1 cellular context compared by ENCODE assay signal in the genomic region with DNA sequence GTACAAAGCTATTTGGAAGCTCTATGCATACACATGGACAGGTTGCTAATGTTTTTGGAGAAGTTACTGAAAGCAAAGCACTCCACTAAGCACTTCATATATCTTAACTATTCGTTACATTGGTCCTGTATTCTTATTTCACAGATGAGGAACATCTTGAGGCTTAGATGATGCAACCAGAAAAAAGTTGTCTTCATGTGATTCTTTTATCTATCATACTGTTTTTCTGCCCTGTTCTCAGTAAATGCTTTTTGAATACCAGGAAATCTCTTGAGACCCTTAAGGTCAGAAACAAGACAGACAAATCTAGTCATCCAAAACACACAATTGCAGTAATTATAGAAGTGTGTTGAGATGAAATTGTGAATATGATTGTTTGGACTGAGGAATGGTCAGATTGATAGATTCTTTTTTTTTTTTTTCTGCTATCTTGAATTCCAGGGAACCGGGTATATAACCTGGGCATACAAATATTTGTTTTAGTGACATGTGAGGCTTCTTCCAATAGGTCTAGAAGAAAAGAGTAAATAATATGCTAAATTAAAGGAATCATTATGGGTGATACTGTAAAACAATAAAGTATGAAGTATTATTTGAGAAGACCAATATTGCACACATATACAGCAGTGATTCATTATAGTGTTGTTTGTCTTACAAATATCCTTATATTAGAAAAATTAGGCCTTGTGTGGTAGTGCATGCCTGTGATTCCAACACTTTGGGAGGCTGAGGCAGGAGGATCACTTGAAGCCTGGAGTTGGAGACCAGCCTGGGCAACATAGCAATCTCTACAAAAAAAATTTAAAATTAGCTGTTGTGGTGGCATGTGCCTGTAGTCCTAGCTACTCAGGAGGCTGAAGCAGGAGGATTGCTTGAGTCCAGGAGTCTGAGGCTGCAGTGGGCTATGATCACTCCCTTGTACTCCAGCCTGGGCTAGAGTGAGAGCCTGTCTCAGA.
TF ChIP-seq lines count a peak whose summit lies in the region.

No MANE protein-coding gene starts in this region.

TF ChIP-seq in endothelial cell of umbilical vein, 7 proteins besides CTCF, POLR2A, EP300 and RAD21:
- no peak for TF ChIP-seq MYC (IDR thresholded peaks at IDR 0.05; ENCODE audit: low read depth, low read length)
- no peak for TF ChIP-seq GATA2 (IDR thresholded peaks at IDR 0.05; ENCODE audit: insufficient read depth, insufficient read length, low read depth, low read length)
- TF ChIP-seq, protein P1, sequence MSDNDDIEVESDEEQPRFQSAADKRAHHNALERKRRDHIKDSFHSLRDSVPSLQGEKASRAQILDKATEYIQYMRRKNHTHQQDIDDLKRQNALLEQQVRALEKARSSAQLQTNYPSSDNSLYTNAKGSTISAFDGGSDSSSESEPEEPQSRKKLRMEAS (IDR thresholded peaks at IDR 0.05; ENCODE audit: insufficient read depth, insufficient read length), result no peak
- no peak for TF ChIP-seq POLR2AphosphoS5 (IDR thresholded peaks at IDR 0.05; ENCODE audit: insufficient read depth, low read depth, low read length)
- no peak for TF ChIP-seq FOS (IDR thresholded peaks at IDR 0.05; ENCODE audit: borderline replicate concordance, insufficient read depth, low read length)
- TF ChIP-seq JUN (IDR thresholded peaks at IDR 0.05; ENCODE audit: borderline replicate concordance, insufficient read depth, insufficient read length, low read depth), result no peak
- TF ChIP-seq EZH2 (IDR thresholded peaks at IDR 0.05; ENCODE audit: borderline replicate concordance, low read depth, low read length, severe bottlenecking), result no peak
